ENCODE assay signal across 20 cellular contexts in the genomic region with DNA sequence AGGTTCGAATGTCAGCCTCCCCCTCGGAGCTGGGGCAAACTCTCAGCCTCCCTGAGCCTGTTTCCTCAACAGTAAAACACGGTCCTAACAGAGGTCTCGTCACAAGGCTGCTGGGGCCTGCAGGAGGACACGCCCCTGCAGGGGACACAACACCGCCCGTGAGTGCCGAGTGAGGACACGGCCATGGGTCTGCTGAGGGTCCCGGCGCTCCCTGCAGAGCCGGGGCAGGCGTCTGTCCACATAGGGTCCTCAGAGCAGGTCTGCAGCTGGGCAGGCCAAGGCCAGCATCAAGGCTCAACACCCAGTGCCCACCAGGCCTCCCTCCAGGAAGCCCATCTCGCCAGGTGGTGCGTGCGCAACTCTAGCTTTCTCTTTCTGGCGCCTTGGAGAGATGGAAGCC.
DNase-seq lines count a peak whose midpoint lies in the region; ATAC-seq, FAIRE-seq and TF ChIP-seq lines count a peak whose summit lies in the region.
"Had no signal": no experiment of that assay in that cellular context is flagged by ENCODE, and none has a peak within 500 bp of the region (broad histone marks: within the 10 kb centered on the region; RNA-seq: fewer than 3 reads in every experiment).

No MANE protein-coding gene starts in this region.

- in situ Hi-C loops in HepG2 (cut with HindIII; ENCODE audit: extremely low pct_ligation_motif_present, low pct_unique_long_range_greater_than_20kb) = no loop called here

- peaks cover 15% of the 10 kb centered on the region for H3K79me1 ChIP-seq in neuronal stem cell (ENCODE audit: low read depth, low read length)

- H3K23ac ChIP-seq in neuronal stem cell (ENCODE audit: low read depth, low read length, poor library complexity) = peak overlapping the region; percentile 39

- H3K4me3 ChIP-seq in HepG2 (replicated peaks in 1 of 3; ENCODE audit: insufficient read depth in 1 of 3, low read depth in 2 of 3, low read length in 3 of 3) (no peak overlapping the region), right lobe of liver (no peak overlapping the region), neuronal stem cell (ENCODE audit: low read length in 2 of 2) (no peak overlapping the region)
- H3K4me3 ChIP-seq: A549; BLaER1 treated with 17β-estradiol and CSF1 and Interleukin-3, amounts not matched to agents 10 nM and 100 nM had no signal

- H3K4ac ChIP-seq in neuronal stem cell (ENCODE audit: low read length) = no peak overlapping the region

- no peak overlapping the region for H3K9ac ChIP-seq in HepG2 (ENCODE audit: insufficient read depth, low read depth, low read length)
- H3K9ac ChIP-seq in neuronal stem cell (ENCODE audit: low read depth, low read length, poor library complexity) = no peak overlapping the region
- H3K9ac ChIP-seq: BLaER1 treated with 17β-estradiol and CSF1 and Interleukin-3, amounts not matched to agents 10 nM and 100 nM had no signal

- TF ChIP-seq CTCF in HepG2 (CRISPR knock-in tag; IDR thresholded peaks at IDR 0.05) = no peak
- no peak for TF ChIP-seq CTCF in right lobe of liver (IDR thresholded peaks at IDR 0.05)

- TF ChIP-seq EP300 in HepG2 (IDR thresholded peaks at IDR 0.05; ENCODE audit: low read depth in 2 of 2, low read length in 2 of 2) = no peak
- no peak for TF ChIP-seq EP300 in HepG2 (CRISPR knock-in tag; IDR thresholded peaks at IDR 0.05; ENCODE audit: borderline replicate concordance)

- H2AFZ ChIP-seq in HepG2 (ENCODE audit: low read length) (no peak overlapping the region), neuronal stem cell (ENCODE audit: low read length) (no peak overlapping the region)

- TF ChIP-seq POLR2A in HepG2 (IDR thresholded peaks at IDR 0.05; ENCODE audit: insufficient read depth in 1 of 2, low read depth in 2 of 2, low read length in 2 of 2) (no peak), right lobe of liver (IDR thresholded peaks at IDR 0.05) (no peak)

- H3K27ac ChIP-seq in HepG2 (ENCODE audit: extremely low read length, insufficient read depth, low read length) = no peak overlapping the region
- no peak overlapping the region for H3K27ac ChIP-seq in right lobe of liver
- no peak overlapping the region for H3K27ac ChIP-seq in neuronal stem cell (replicated peaks; ENCODE audit: low read length)
- H3K27ac ChIP-seq: 22Rv1; A549; BLaER1 treated with 17β-estradiol and CSF1 and Interleukin-3, amounts not matched to agents 10 nM and 100 nM; C4-2B had no signal

- peaks cover 63% of the 10 kb centered on the region; the same call in 1 of the 2 replicates for H4K20me1 ChIP-seq in HepG2 (ENCODE audit: insufficient read depth, low read length)

- H3K27me3 ChIP-seq in HepG2 (ENCODE audit: control insufficient read depth in 1 of 2, insufficient read depth in 2 of 2, low read length in 2 of 2) (no peaks in the 10 kb centered on the region), right lobe of liver (no peaks in the 10 kb centered on the region), neuronal stem cell (ENCODE audit: control insufficient read depth in 3 of 3, insufficient read depth in 3 of 3, low read depth in 1 of 3, low read length in 3 of 3) (no peaks in the 10 kb centered on the region)
- H3K27me3 ChIP-seq: BLaER1 treated with 17β-estradiol and CSF1 and Interleukin-3, amounts not matched to agents 10 nM and 100 nM had no signal

- H3K4me2 ChIP-seq in HepG2 (ENCODE audit: low read depth, low read length) = no peak overlapping the region
- no peak overlapping the region for H3K4me2 ChIP-seq in neuronal stem cell (ENCODE audit: insufficient read depth, low read length, poor library complexity, severe bottlenecking)
- H3K4me2 ChIP-seq: A549; BLaER1 treated with 17β-estradiol and CSF1 and Interleukin-3, amounts not matched to agents 10 nM and 100 nM had no signal

- no peak for ATAC-seq in HepG2
- no peak for ATAC-seq in right lobe of liver
- ATAC-seq in GM18511 (IDR thresholded peaks at IDR 0.05; ENCODE audit: unreplicated experiment) = no peak
- no peak for ATAC-seq in activated T-cell treated with anti-CD3 and anti-CD28 coated beads, Interleukin-2, amount 50 U/mL, for 4 hours
- ATAC-seq: A549; CD8-positive, alpha-beta T cell had no signal

- no peaks in the 10 kb centered on the region for H3K9me3 ChIP-seq in HepG2 (ENCODE audit: low read length)
- H3K9me3 ChIP-seq in right lobe of liver = no peaks in the 10 kb centered on the region
- H3K9me3 ChIP-seq in neuronal stem cell (replicated peaks in 1 of 2; ENCODE audit: control insufficient read depth in 2 of 2, insufficient read depth in 1 of 2, low read depth in 1 of 2, low read length in 2 of 2) = peaks cover 10 to 16% of the 10 kb centered on the region in 2 donors
- H3K9me3 ChIP-seq: A549, Caco-2 had no signal

- peaks cover 10% of the 10 kb centered on the region for H3K4me1 Mint-ChIP-seq in activated T-cell treated with anti-CD3 and anti-CD28 coated beads, Interleukin-2, amount 50 U/mL, for 4 hours (ENCODE audit: low read depth)

- intact Hi-C loops in HepG2 (cut with micrococcal nuclease; ENCODE audit: unreplicated experiment) (no loop called here), right lobe of liver (cut with DNase I) (no loop called here)

- H3K79me2 ChIP-seq in HepG2 (ENCODE audit: insufficient read depth, low read length) = peaks cover 57% of the 10 kb centered on the region

- no peak for FAIRE-seq in HepG2 (lab: Jason Lieb, UNC)
- FAIRE-seq: A549, D721Med, G401.6, GM12891 had no signal

- CTCF ChIA-PET in HepG2 (lab: Yijun Ruan, JAX; ENCODE audit: low intra/inter-chr PET ratio, low total read pairs) = no interaction called here

- no TSS peak for BruUV-seq in HepG2 (replicated peaks; lab: Mats Ljungman, UMichigan)

- no peak overlapping the region for H2BK15ac ChIP-seq in neuronal stem cell (ENCODE audit: low read length)

- H3K9me3 Mint-ChIP-seq in activated T-cell treated with anti-CD3 and anti-CD28 coated beads, Interleukin-2, amount 50 U/mL, for 4 hours = peaks cover 9% of the 10 kb centered on the region

- WGBS in HepG2 (ENCODE audit: low lambda C conversion rate) = 97% methylated on average over 7 of the region's 17 CpGs
- 17% methylated on average over 1 of the region's 17 CpGs for WGBS in right lobe of liver (ENCODE audit: insufficient coverage, low coverage, low lambda C conversion rate, missing lambda C conversion rate)
- WGBS in neuronal stem cell (ENCODE audit: extremely low coverage in 2 of 2, insufficient read length in 2 of 2, insufficient replicate concordance in 1 of 2), 2 donors = no CpG with 5 or more reads among the region's 17 CpGs

- DNase-seq in HepG2 (ENCODE audit: low spot score) = no peak
- no peak for DNase-seq in right lobe of liver
- DNase-seq in neuronal stem cell (ENCODE audit: low spot score) = no peak
- DNase-seq in activated T-cell treated with anti-CD3 and anti-CD28 coated beads, Interleukin-2, amount 50 U/mL, for 4 hours = no peak
- DNase-seq: AML-193; Caco-2; Calu3; CD4-positive, alpha-beta T cell; CD8-positive, alpha-beta T cell; DMS79 treated with DMSO at 0.1 percent for 48 hours; GF-D8 had no signal

- POLR2A ChIA-PET in HepG2 (lab: Yijun Ruan, JAX) = no interaction called here

- H4K8ac ChIP-seq in neuronal stem cell (ENCODE audit: low read depth, low read length) = no peak overlapping the region

- no peak overlapping the region for H3K4me3 Mint-ChIP-seq in activated T-cell treated with anti-CD3 and anti-CD28 coated beads, Interleukin-2, amount 50 U/mL, for 4 hours
- H3K4me3 Mint-ChIP-seq: B cell; CD4-positive, alpha-beta T cell; CD8-positive, alpha-beta T cell had no signal

- no peak overlapping the region for H2AK5ac ChIP-seq in neuronal stem cell (ENCODE audit: low read depth, low read length)

- H3K4me1 ChIP-seq in HepG2 (ENCODE audit: insufficient read depth, low read length) (no peaks in the 10 kb centered on the region), right lobe of liver (peaks cover 0 to 17% (median 4%) of the 10 kb centered on the region in 4 donors), neuronal stem cell (ENCODE audit: control insufficient read depth in 2 of 2, insufficient read depth in 1 of 2, low read depth in 1 of 2, low read length in 2 of 2) (peaks cover 6 to 8% of the 10 kb centered on the region in 2 donors)
- H3K4me1 ChIP-seq: Caco-2 had no signal

- H3K36me3 ChIP-seq in HepG2 (replicated peaks in 1 of 2; ENCODE audit: control insufficient read depth in 1 of 2, insufficient read depth in 2 of 2, low read length in 2 of 2) (peaks cover 10 to 12% of the 10 kb centered on the region in 2 experiments; a peak in 4 of 5 replicates), right lobe of liver (no peaks in the 10 kb centered on the region), neuronal stem cell (replicated peaks in 1 of 2; ENCODE audit: control insufficient read depth in 2 of 2, insufficient read depth in 2 of 2, low read length in 2 of 2) (peaks cover 2 to 5% of the 10 kb centered on the region in 2 donors)

- no peak overlapping the region for H4K91ac ChIP-seq in neuronal stem cell (ENCODE audit: low read depth, low read length, poor library complexity)

- no peak overlapping the region for H2BK120ac ChIP-seq in neuronal stem cell (ENCODE audit: low read depth, low read length)

- no peak overlapping the region for H2BK5ac ChIP-seq in neuronal stem cell (ENCODE audit: low read length)

- peaks cover 3% of the 10 kb centered on the region for H3K36me3 Mint-ChIP-seq in activated T-cell treated with anti-CD3 and anti-CD28 coated beads, Interleukin-2, amount 50 U/mL, for 4 hours (ENCODE audit: insufficient read depth)

- no peak for TF ChIP-seq RAD21 in HepG2 (CRISPR knock-in tag; IDR thresholded peaks at IDR 0.05)

- peak overlapping the region; percentile 15 for H3K18ac ChIP-seq in neuronal stem cell (ENCODE audit: low read length)

- H2BK12ac ChIP-seq in neuronal stem cell (ENCODE audit: low read length) = no peak overlapping the region

- H3K14ac ChIP-seq in neuronal stem cell (ENCODE audit: low read length) = no peak overlapping the region

- peaks cover 13% of the 10 kb centered on the region for H3K27me3 Mint-ChIP-seq in activated T-cell treated with anti-CD3 and anti-CD28 coated beads, Interleukin-2, amount 50 U/mL, for 4 hours (ENCODE audit: low read depth)
- H3K27me3 Mint-ChIP-seq: B cell had no signal

TF ChIP-seq in HepG2, 621 proteins besides CTCF, POLR2A, EP300 and RAD21 (continues in another document):
- no peak for TF ChIP-seq KAT7 (CRISPR knock-in tag; IDR thresholded peaks at IDR 0.05; ENCODE audit: borderline replicate concordance)
